Comparison of ENCODE assay signal across 8 cellular contexts in genomic region chr2:209556354-209556961, GRCh38.
DNase-seq lines count a peak whose midpoint lies in the region; ATAC-seq and TF ChIP-seq lines count a peak whose summit lies in the region.

No MANE protein-coding gene starts in this region.

- H3K27ac ChIP-seq in AG04450 (ENCODE audit: low read depth, low read length) (no peak overlapping the region), PC-9 (no peak overlapping the region)

- no peak overlapping the region for H3K27ac Mint-ChIP-seq in activated naive CD4-positive, alpha-beta T cell treated with anti-CD3 and anti-CD28 coated beads, Interleukin-2, amount 50 U/mL, for 72 hours

- H3K4me2 ChIP-seq in PC-9 = no peak overlapping the region

- no peaks in the 10 kb centered on the region for H3K4me1 ChIP-seq in PC-9 (replicated peaks; ENCODE audit: insufficient read depth)

- CTCF ChIA-PET in AG04450 (lab: Charles Lee) = interaction anchor here (0.6 to 5.4 kb wide), 16 partner anchors 18 to 1153 kb away, joined by 3 to 103 read pairs (median 4); partner anchors contain the start of gene MAP2
- CTCF ChIA-PET in PC-9 (lab: Charles Lee) = no interaction called here

- H3K9me2 ChIP-seq in PC-9 (ENCODE audit: insufficient read depth) = no peaks in the 10 kb centered on the region

- H4K20me1 ChIP-seq in PC-9 (ENCODE audit: insufficient read depth) = no peaks in the 10 kb centered on the region

- H3K36me3 Mint-ChIP-seq in activated naive CD4-positive, alpha-beta T cell treated with anti-CD3 and anti-CD28 coated beads, Interleukin-2, amount 50 U/mL, for 72 hours = no peaks in the 10 kb centered on the region

- no peaks in the 10 kb centered on the region for H3K36me3 ChIP-seq in PC-9 (ENCODE audit: low read depth)

- peak; percentile 8 for DNase-seq in AG04450 (ENCODE audit: low read depth, low spot score)
- DNase-seq in PC-9 = peak in 1 of 2 experiments; percentile 34
- peak; percentile 42 for DNase-seq in glomerular endothelial cell (ENCODE audit: extremely low read depth, low read depth, low spot score)
- DNase-seq in GM19238 (ENCODE audit: insufficient read length, low spot score) = no peak
- DNase-seq in activated naive CD4-positive, alpha-beta T cell treated with anti-CD3 and anti-CD28 coated beads, Interleukin-2, amount 50 U/mL, for 72 hours (ENCODE audit: low spot score in 2 of 2) = no peak
- no peak for DNase-seq in posterior vena cava (ENCODE audit: low spot score)

- peak; percentile 75 for TF ChIP-seq CTCF in AG04450 (IDR thresholded peaks at IDR 0.05; ENCODE audit: low read depth, low read length)
- TF ChIP-seq CTCF in PC-9 (conservative IDR thresholded peaks at IDR 0.05) = peak; percentile 52

- no peaks in the 10 kb centered on the region for H3K9me3 ChIP-seq in AG04450 (ENCODE audit: control insufficient read depth, insufficient read depth, low read length)
- no peaks in the 10 kb centered on the region for H3K9me3 ChIP-seq in PC-9 (ENCODE audit: insufficient read depth, low read depth)

- H3K4me3 ChIP-seq in AG04450 (ENCODE audit: low read depth, low read length) = no peak overlapping the region
- H3K4me3 ChIP-seq in PC-9 = no peak overlapping the region

- ATAC-seq in GM18511 (IDR thresholded peaks at IDR 0.05; ENCODE audit: unreplicated experiment) (peak; percentile 69), HG03175 (IDR thresholded peaks at IDR 0.05; ENCODE audit: unreplicated experiment) (peak; percentile 67)
- ATAC-seq in activated naive CD4-positive, alpha-beta T cell treated with anti-CD3 and anti-CD28 coated beads, Interleukin-2, amount 50 U/mL, for 72 hours = no peak

- H3K9me3 Mint-ChIP-seq in activated naive CD4-positive, alpha-beta T cell treated with anti-CD3 and anti-CD28 coated beads, Interleukin-2, amount 50 U/mL, for 72 hours = no peaks in the 10 kb centered on the region

- no peaks in the 10 kb centered on the region for H3F3A ChIP-seq in PC-9 (ENCODE audit: insufficient read depth, low read depth)

- BruUV-seq in PC-9 (replicated peaks; lab: Mats Ljungman, UMichigan) = no TSS peak

- POLR2A ChIA-PET in AG04450 (lab: Yijun Ruan, JAX) = interaction anchor here (0.6 kb wide), 1 partner anchor 1155 kb away, joined by 3 read pairs; no protein-coding TSS in a partner anchor
- POLR2A ChIA-PET in PC-9 (lab: Charles Lee; ENCODE audit: unreplicated experiment) = no interaction called here

- H3K79me2 ChIP-seq in PC-9 (ENCODE audit: low read depth) = no peaks in the 10 kb centered on the region

- H3K27me3 ChIP-seq in AG04450 (ENCODE audit: control insufficient read depth, insufficient read depth, low read length) = no peaks in the 10 kb centered on the region
- no peaks in the 10 kb centered on the region for H3K27me3 ChIP-seq in PC-9 (ENCODE audit: insufficient read depth, low read depth)

- intact Hi-C loops in PC-9 (cut with micrococcal nuclease; ENCODE audit: unreplicated experiment) = loop anchor here (1.0 to 5.0 kb wide), 2 partner anchors 131 to 224 kb away; no protein-coding TSS in a partner anchor
- intact Hi-C loops in posterior vena cava (cut with DNase I) = no loop called here

- H2AFZ ChIP-seq in PC-9 = no peak overlapping the region

Comparison
In these comparisons a context has a peak if more than half of its experiments do, and no peak if none do; other contexts are left out.
1. DNase-seq: peak in AG04450 (single experiment) and glomerular endothelial cell (single experiment); none in GM19238 (single experiment), activated naive CD4-positive, alpha-beta T cell treated with anti-CD3 and anti-CD28 coated beads, Interleukin-2, amount 50 U/mL, for 72 hours (0 of 2) and posterior vena cava (single experiment).
2. ATAC-seq: peak in GM18511 (single experiment) and HG03175 (single experiment); none in activated naive CD4-positive, alpha-beta T cell treated with anti-CD3 and anti-CD28 coated beads, Interleukin-2, amount 50 U/mL, for 72 hours (0 of 2).